Comparison of ENCODE assay signal across 17 cellular contexts in the genomic region with DNA sequence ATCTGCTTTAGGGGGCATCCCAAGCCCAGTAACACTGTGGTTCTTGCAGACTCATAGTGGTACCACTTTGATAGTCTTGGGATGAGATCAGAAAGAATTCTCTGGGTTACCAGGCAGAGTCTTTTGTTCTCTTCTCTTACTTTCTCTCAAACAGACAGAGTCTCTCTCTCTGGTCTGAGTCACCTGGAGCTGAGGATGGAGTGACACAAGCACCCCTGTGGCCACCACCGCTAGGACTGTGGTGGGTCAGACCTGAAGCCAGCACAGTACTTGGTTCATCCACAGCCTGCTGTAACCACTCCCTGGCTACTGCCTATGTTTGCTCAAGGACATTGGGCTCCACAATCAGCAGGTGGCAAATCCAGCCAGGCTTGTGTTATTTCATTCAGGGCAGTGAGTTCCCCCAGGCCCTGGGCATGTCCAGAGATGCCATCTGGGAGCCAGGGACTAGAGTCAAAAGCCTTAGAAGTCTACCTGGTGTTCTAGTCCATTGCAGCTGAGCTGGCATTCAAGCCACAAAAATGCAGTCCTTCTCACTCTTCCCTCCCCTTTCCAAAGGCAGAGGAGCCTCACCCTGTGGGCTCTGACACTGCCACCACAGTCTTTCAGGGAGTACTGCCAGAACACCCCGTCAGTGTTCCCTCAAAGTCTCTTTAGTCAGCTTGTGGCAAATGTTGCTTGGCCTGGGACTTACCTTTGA. TPM values are rescaled to one million over a fixed set of nuclear protein-coding genes. Genes with fewer than 3 reads are reported as not detected.
A peak's percentile ranks its signal among the peaks of the same experiment; 100 is the strongest.
DNase-seq lines count a peak whose midpoint lies in the region; ATAC-seq and TF ChIP-seq lines count a peak whose summit lies in the region.
"Had no signal": no experiment of that assay in that cellular context is flagged by ENCODE, and none has a peak within 500 bp of the region (broad histone marks: within the 10 kb centered on the region; RNA-seq: fewer than 3 reads in every experiment).

No MANE protein-coding gene starts in this region.

- no peaks in the 10 kb centered on the region for H3K36me3 ChIP-seq in mammary epithelial cell (ENCODE audit: insufficient read depth, low read length)
- H3K36me3 ChIP-seq: sigmoid colon had no signal

- H3K4me2 ChIP-seq in mammary epithelial cell (ENCODE audit: insufficient read depth, low read depth, low read length) = peak overlapping the region; percentile 54

- CTCF ChIA-PET in mammary epithelial cell (lab: Charles Lee; ENCODE audit: low non-redundant PET) = interaction anchor here (0.7 kb wide), 1 partner anchor 661 kb away, joined by 6 read pairs; no protein-coding TSS in a partner anchor

- in situ Hi-C loops in mammary epithelial cell (cut with MboI; ENCODE audit: low sequenced_read_pairs in 2 of 2) = no loop called here

- H3K4me1 ChIP-seq in mammary epithelial cell (ENCODE audit: insufficient read depth, low read length) (peaks cover 33% of the 10 kb centered on the region), right cardiac atrium (ENCODE audit: control insufficient read depth, insufficient read depth, low read length) (no peaks in the 10 kb centered on the region)
- H3K4me1 ChIP-seq: body of pancreas, sigmoid colon had no signal

- H2AFZ ChIP-seq in mammary epithelial cell (ENCODE audit: low read depth, low read length) = peak overlapping the region; percentile 45

- intact Hi-C loops in mammary epithelial cell (cut with micrococcal nuclease) = no loop called here
- intact Hi-C loops in right cardiac atrium (cut with DNase I) = no loop called here

- ATAC-seq in GM18520 (IDR thresholded peaks at IDR 0.05; ENCODE audit: unreplicated experiment) (peak; percentile 66), right cardiac atrium (no peak)
- ATAC-seq: body of pancreas had no signal

- H3K79me2 ChIP-seq in mammary epithelial cell (ENCODE audit: insufficient read depth, low read length) = peaks cover 68% of the 10 kb centered on the region

- peak in 1 of 2 donors; percentile 21 for TF ChIP-seq CTCF in mammary epithelial cell (conservative IDR thresholded peaks at IDR 0.05 in 1 of 2, IDR thresholded peaks at IDR 0.05 in 1 of 2; ENCODE audit: extremely low read depth in 1 of 2, insufficient read depth in 1 of 2, low read depth in 1 of 2, low read length in 2 of 2)

- H3K9me3 ChIP-seq in mammary epithelial cell (replicated peaks; ENCODE audit: insufficient read depth, low read length) (no peaks in the 10 kb centered on the region), right cardiac atrium (ENCODE audit: control insufficient read depth, low read length) (no peaks in the 10 kb centered on the region)
- H3K9me3 ChIP-seq: body of pancreas, sigmoid colon had no signal

- H3K27ac ChIP-seq in mammary epithelial cell (ENCODE audit: insufficient read depth, low read depth, low read length) (peak overlapping the region; percentile 75), right cardiac atrium (ENCODE audit: low read length) (no peak overlapping the region)
- H3K27ac ChIP-seq: body of pancreas, coronary artery, sigmoid colon had no signal

- 8% methylated on average over 2 of the region's 2 CpGs for WGBS in mammary epithelial cell (ENCODE audit: low coverage, missing lambda C conversion rate)
- WGBS in right cardiac atrium = 92% methylated on average over 2 of the region's 2 CpGs

- dilution Hi-C loops in mammary epithelial cell (cut with HindIII; ENCODE audit: low sequenced_read_pairs) = no loop called here

- peak; percentile 45 for DNase-seq in HT1080 (ENCODE audit: low read depth)
- DNase-seq in mammary epithelial cell = peak; percentile 94
- peak; percentile 71 for DNase-seq in renal cortical epithelial cell (ENCODE audit: low read depth)
- DNase-seq in HUDEP-2 (lab: John Stamatoyannopoulos, UW; ENCODE audit: unreplicated experiment in 76 of 76) = no peak
- no peak for DNase-seq in NCI-H1092 (lab: John Stamatoyannopoulos, UW)
- no peak for DNase-seq in right cardiac atrium
- DNase-seq: activated CD4-positive, alpha-beta T cell treated with anti-CD3 and anti-CD28 coated beads for 48 hours; body of pancreas; COR-L47; EL; NCI-H1436; NCI-H2171; NCI-H748 treated with DMSO at 0.1 percent for 48 hours; occipital lobe; sigmoid colon had no signal

- no peak overlapping the region for H3K4me3 ChIP-seq in mammary epithelial cell (replicated peaks in 1 of 3; ENCODE audit: insufficient read depth in 1 of 3, low read depth in 2 of 3, low read length in 3 of 3)
- no peak overlapping the region for H3K4me3 ChIP-seq in right cardiac atrium (ENCODE audit: low read length)
- H3K4me3 ChIP-seq: body of pancreas, coronary artery, sigmoid colon had no signal

- H3K9ac ChIP-seq in mammary epithelial cell (ENCODE audit: insufficient read depth, low read length) = peak overlapping the region; percentile 61

- no peaks in the 10 kb centered on the region for H4K20me1 ChIP-seq in mammary epithelial cell (ENCODE audit: insufficient read depth, low read length)

- BruUV-seq in mammary epithelial cell (replicated peaks; lab: Mats Ljungman, UMichigan) = no TSS peak

- no peaks in the 10 kb centered on the region for H3K27me3 ChIP-seq in mammary epithelial cell (ENCODE audit: insufficient read depth, low read length)
- no peaks in the 10 kb centered on the region for H3K27me3 ChIP-seq in right cardiac atrium (ENCODE audit: control insufficient read depth, insufficient read depth)
- H3K27me3 ChIP-seq: body of pancreas, sigmoid colon had no signal

RNA-seq across cellular contexts. Expression of gene ENDOD1, which starts 29.9 kb away (rescaled TPM):
- total RNA-seq in HT1080 (2014; rRNA removed; shearing (Covaris generic)) = 32.4 and 38.8 TPM in 2 replicates
- 25.4 and 32.8 TPM in 2 replicates for polyA plus RNA-seq in HT1080 (2015; cell fraction: cytosol; rRNA removed)
- 21.4 and 24.6 TPM in 2 replicates for polyA plus RNA-seq in HT1080 (2015; cell fraction: nucleus; rRNA removed)
- total RNA-seq in mammary epithelial cell (100 to 1,000 TPM in 1 of 2 donors, 10 to 100 TPM in 1; 47.9 to 206 TPM), renal cortical epithelial cell (47.9 and 51.4 TPM in 2 replicates), right cardiac atrium (10 to 100 TPM; 12.0 to 19.5 (median 14.6) TPM)
- polyA plus RNA-seq in mammary epithelial cell (37.2 TPM), right cardiac atrium (8.8 TPM)
- polyA minus RNA-seq in mammary epithelial cell = 66.9 TPM

RNA-seq across cellular contexts. Expression of gene SRSF8, which starts 52.8 kb away (rescaled TPM):
- total RNA-seq in HT1080 (2014; rRNA removed; shearing (Covaris generic)) = 12.9 and 19.0 TPM in 2 replicates
- polyA plus RNA-seq in HT1080 (2015; cell fraction: cytosol; rRNA removed) = 26.7 and 36.8 TPM in 2 replicates
- polyA plus RNA-seq in HT1080 (2015; cell fraction: nucleus; rRNA removed) = 16.2 and 22.4 TPM in 2 replicates
- total RNA-seq in mammary epithelial cell = 10 to 100 TPM; 47.2 to 48.5 TPM
- polyA plus RNA-seq in mammary epithelial cell = 29.3 TPM
- polyA minus RNA-seq in mammary epithelial cell = 2.9 TPM
- 11.8 and 34.4 TPM in 2 replicates for total RNA-seq in renal cortical epithelial cell
- 10 to 100 TPM; 30.5 to 39.4 (median 35.0) TPM for total RNA-seq in right cardiac atrium
- 32.1 TPM for polyA plus RNA-seq in right cardiac atrium

Comparison
In these comparisons a context has a peak if more than half of its experiments do, and no peak if none do; other contexts are left out.
1. DNase-seq: peak in HT1080 (single experiment), mammary epithelial cell (single experiment) and renal cortical epithelial cell (single experiment); none in HUDEP-2 (0 of 76), NCI-H1092 (single experiment) and right cardiac atrium (0 of 3).